Comparison of ENCODE assay signal across 16 cellular contexts in the genomic region with DNA sequence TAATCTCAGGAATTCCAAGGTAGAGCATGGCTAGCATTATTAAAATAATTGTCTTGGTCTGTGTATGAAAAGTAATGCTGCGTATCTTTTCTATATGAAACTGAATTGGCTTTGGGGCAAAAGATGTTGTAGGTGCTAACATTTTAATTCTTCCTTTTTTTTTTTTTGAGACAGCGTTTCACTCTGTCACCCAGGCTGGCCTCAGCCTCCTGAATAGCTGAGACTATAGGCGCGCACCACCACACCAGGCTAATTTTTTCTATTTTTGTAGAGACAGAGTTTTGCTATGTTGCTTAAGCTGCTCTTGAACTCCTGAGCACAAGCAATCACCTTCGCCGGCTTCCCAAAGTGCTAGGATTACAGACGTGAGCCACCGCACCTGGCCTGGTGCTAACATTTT. TPM values are rescaled to one million over a fixed set of nuclear protein-coding genes. Genes with fewer than 3 reads are reported as not detected.
DNase-seq lines count a peak whose midpoint lies in the region; ATAC-seq lines count a peak whose summit lies in the region.
"Had no signal": no experiment of that assay in that cellular context is flagged by ENCODE, and none has a peak within 500 bp of the region (broad histone marks: within the 10 kb centered on the region; RNA-seq: fewer than 3 reads in every experiment).

No MANE protein-coding gene starts in this region.

- H3K4me3 ChIP-seq in trophoblast cell (ENCODE audit: low read depth, low read length): no peak overlapping the region
- H3K4me3 ChIP-seq: ascending aorta, sigmoid colon, thyroid gland had no signal

- H3K27me3 Mint-ChIP-seq in T-helper 1 cell treated with Interleukin-12 subunit alpha and Interleukin-12 subunit beta and Interleukin-4 antibody, amounts not matched to agents 30 μg/mL and 1 μg/mL, for 36 hours (ENCODE audit: low read depth): no peaks in the 10 kb centered on the region
- H3K27me3 Mint-ChIP-seq in activated naive CD8-positive, alpha-beta T cell treated with anti-CD3 and anti-CD28 coated beads for 36 hours: no peaks in the 10 kb centered on the region

- no peak overlapping the region for H3K14ac ChIP-seq in trophoblast cell (ENCODE audit: low read length)

- no peaks in the 10 kb centered on the region for H3K79me1 ChIP-seq in trophoblast cell (ENCODE audit: low read length)

- H3K4ac ChIP-seq in trophoblast cell (ENCODE audit: low read depth, low read length): no peak overlapping the region

- H3K9me3 ChIP-seq in KOPT-K1 (ENCODE audit: insufficient read depth, low read length, poor library complexity, severe bottlenecking): peaks cover 22% of the 10 kb centered on the region
- H3K9me3 ChIP-seq in trophoblast cell (ENCODE audit: insufficient read depth, low read depth, low read length): no peaks in the 10 kb centered on the region
- H3K9me3 ChIP-seq: ascending aorta, sigmoid colon, thyroid gland had no signal

- H2AK5ac ChIP-seq in trophoblast cell (ENCODE audit: low read length): no peak overlapping the region

- DNase-seq in T-helper 1 cell (no peak), trophoblast cell (no peak), KBM-7 (no peak), NCI-H1092 (lab: John Stamatoyannopoulos, UW) (no peak)
- no peak for DNase-seq in activated naive CD8-positive, alpha-beta T cell treated with anti-CD3 and anti-CD28 coated beads for 36 hours
- DNase-seq: activated CD4-positive, alpha-beta T cell treated with anti-CD3 and anti-CD28 coated beads, Interleukin-2, amount 50 U/mL, for 48 hours; endodermal cell; H7; sigmoid colon; thyroid gland had no signal

- H3K36me3 ChIP-seq in KOPT-K1 (ENCODE audit: insufficient read depth, low read length): peaks cover 51% of the 10 kb centered on the region
- peaks cover under 1 to 6% of the 10 kb centered on the region in 2 experiments for H3K36me3 ChIP-seq in trophoblast cell (ENCODE audit: control insufficient read depth in 1 of 2, insufficient read depth in 2 of 2, low read length in 2 of 2)
- H3K36me3 ChIP-seq: sigmoid colon, thyroid gland had no signal

- H3K4me1 Mint-ChIP-seq in T-helper 1 cell treated with Interleukin-12 subunit alpha and Interleukin-12 subunit beta and Interleukin-4 antibody, amounts not matched to agents 30 μg/mL and 1 μg/mL, for 36 hours (ENCODE audit: low read depth): peaks cover 45% of the 10 kb centered on the region
- peaks cover 44% of the 10 kb centered on the region for H3K4me1 Mint-ChIP-seq in activated naive CD8-positive, alpha-beta T cell treated with anti-CD3 and anti-CD28 coated beads for 36 hours

- H4K91ac ChIP-seq in trophoblast cell (ENCODE audit: low read depth, low read length): peak overlapping the region; percentile 14

- peak overlapping the region; percentile 61 for H3K4me3 Mint-ChIP-seq in T-helper 1 cell treated with Interleukin-12 subunit alpha and Interleukin-12 subunit beta and Interleukin-4 antibody, amounts not matched to agents 30 μg/mL and 1 μg/mL, for 36 hours
- peak overlapping the region; percentile 69 for H3K4me3 Mint-ChIP-seq in activated naive CD8-positive, alpha-beta T cell treated with anti-CD3 and anti-CD28 coated beads for 36 hours
- H3K4me3 Mint-ChIP-seq: endodermal cell, nephron had no signal

- H3K27ac ChIP-seq in KOPT-K1 (ENCODE audit: low read depth, low read length, poor library complexity, severe bottlenecking) (peak overlapping the region; percentile 66), trophoblast cell (ENCODE audit: low read depth, low read length) (peak overlapping the region; percentile 11)
- H3K27ac ChIP-seq: ascending aorta, sigmoid colon, thyroid gland had no signal

- no peak overlapping the region for H4K12ac ChIP-seq in trophoblast cell (ENCODE audit: low read depth, low read length)

- no peak overlapping the region for H3K9ac ChIP-seq in trophoblast cell (ENCODE audit: low read length)

- no peak overlapping the region for H2BK120ac ChIP-seq in trophoblast cell (ENCODE audit: insufficient read depth, low read length, poor library complexity)

- no peak overlapping the region for H2AFZ ChIP-seq in trophoblast cell (ENCODE audit: insufficient read depth, low read length, poor library complexity)

- H2BK5ac ChIP-seq in trophoblast cell (ENCODE audit: low read depth, low read length, poor library complexity): no peak overlapping the region

- no peak overlapping the region for H3K4me2 ChIP-seq in trophoblast cell (ENCODE audit: low read length)

- in situ Hi-C loops in KBM-7 (cut with MboI; ENCODE audit: low pct_unique_long_range_greater_than_20kb, low sequenced_read_pairs): no loop called here

- ATAC-seq in GM19463 (IDR thresholded peaks at IDR 0.05; ENCODE audit: unreplicated experiment): no peak
- ATAC-seq: HepG2 had no signal

- no peaks in the 10 kb centered on the region for H3K27me3 ChIP-seq in trophoblast cell (ENCODE audit: insufficient read depth, low read length)
- H3K27me3 ChIP-seq: ascending aorta, sigmoid colon, thyroid gland had no signal

- peak overlapping the region; percentile 86 for H3K27ac Mint-ChIP-seq in T-helper 1 cell treated with Interleukin-12 subunit alpha and Interleukin-12 subunit beta and Interleukin-4 antibody, amounts not matched to agents 30 μg/mL and 1 μg/mL, for 36 hours
- peak overlapping the region; percentile 96 for H3K27ac Mint-ChIP-seq in activated naive CD8-positive, alpha-beta T cell treated with anti-CD3 and anti-CD28 coated beads for 36 hours
- H3K27ac Mint-ChIP-seq: endodermal cell had no signal

- H2BK12ac ChIP-seq in trophoblast cell (ENCODE audit: low read length): peak overlapping the region; percentile 71

- no peaks in the 10 kb centered on the region for H3K79me2 ChIP-seq in trophoblast cell (ENCODE audit: control insufficient read depth, insufficient read depth, low read length, poor library complexity)

- peak overlapping the region; percentile 82 for H3K18ac ChIP-seq in trophoblast cell (ENCODE audit: low read length)

- no peak overlapping the region for H3K23ac ChIP-seq in trophoblast cell (ENCODE audit: low read length)

- WGBS in trophoblast cell (ENCODE audit: extremely low coverage, insufficient coverage, insufficient read length): no CpG with 5 or more reads among the region's 8 CpGs

- H3K4me1 ChIP-seq in trophoblast cell (ENCODE audit: control insufficient read depth in 1 of 2, insufficient read depth in 2 of 2, low read length in 2 of 2): peaks cover 0 to 3% of the 10 kb centered on the region in 2 experiments

- H3K9me3 Mint-ChIP-seq in T-helper 1 cell treated with Interleukin-12 subunit alpha and Interleukin-12 subunit beta and Interleukin-4 antibody, amounts not matched to agents 30 μg/mL and 1 μg/mL, for 36 hours: no peaks in the 10 kb centered on the region
- H3K9me3 Mint-ChIP-seq in activated naive CD8-positive, alpha-beta T cell treated with anti-CD3 and anti-CD28 coated beads for 36 hours: peaks cover 10% of the 10 kb centered on the region

- peak overlapping the region; percentile 10 for H4K8ac ChIP-seq in trophoblast cell (ENCODE audit: low read depth, low read length)

- H3K36me3 Mint-ChIP-seq in T-helper 1 cell treated with Interleukin-12 subunit alpha and Interleukin-12 subunit beta and Interleukin-4 antibody, amounts not matched to agents 30 μg/mL and 1 μg/mL, for 36 hours (ENCODE audit: low read depth): peaks cover 18% of the 10 kb centered on the region
- peaks cover 66% of the 10 kb centered on the region for H3K36me3 Mint-ChIP-seq in activated naive CD8-positive, alpha-beta T cell treated with anti-CD3 and anti-CD28 coated beads for 36 hours

RNA-seq across cellular contexts. Expression of a gene that starts 42.9 kb away (rescaled TPM):
- 10 to 100 TPM; 54.7 to 55.9 TPM for total RNA-seq in activated naive CD8-positive, alpha-beta T cell treated with anti-CD3 and anti-CD28 coated beads for 36 hours
- 13.2 and 13.8 TPM in 2 replicates for polyA plus RNA-seq in trophoblast cell (2013)
